Comparison of ENCODE assay signal across 26 cellular contexts in genomic region chr17:50204431-50204830, GRCh38. TPM values are rescaled to one million over a fixed set of nuclear protein-coding genes. Genes with fewer than 3 reads are reported as not detected.
A peak's percentile ranks its signal among the peaks of the same experiment; 100 is the strongest.
DNase-seq lines count a peak whose midpoint lies in the region; ATAC-seq and TF ChIP-seq lines count a peak whose summit lies in the region.
"Had no signal": no experiment of that assay in that cellular context is flagged by ENCODE, and none has a peak within 500 bp of the region (broad histone marks: within the 10 kb centered on the region; RNA-seq: fewer than 3 reads in every experiment).

No MANE protein-coding gene starts in this region.

- H3K4ac ChIP-seq in H9 (ENCODE audit: low read depth, low read length), result no peak overlapping the region

- no peak overlapping the region for H4K8ac ChIP-seq in H9 (replicated peaks; ENCODE audit: insufficient read length, low read depth, low read length)

- no peak overlapping the region for H3K18ac ChIP-seq in H9 (ENCODE audit: insufficient read length, low read depth, low read length)

- no peaks in the 10 kb centered on the region for H3K79me1 ChIP-seq in H9 (ENCODE audit: insufficient read depth, low read depth, low read length, poor library complexity, severe bottlenecking)

- H2BK15ac ChIP-seq in H9 (ENCODE audit: low read depth, low read length), result no peak overlapping the region

- peaks cover 19% of the 10 kb centered on the region for H3K4me1 Mint-ChIP-seq in activated naive CD4-positive, alpha-beta T cell treated with anti-CD3 and anti-CD28 coated beads, Interleukin-2, amount 10 ng/mL, durations not matched to agents 7 days and 5 days
- H3K4me1 Mint-ChIP-seq in H9, result peaks cover 50 to 69% of the 10 kb centered on the region in 2 experiments
- peaks cover 55% of the 10 kb centered on the region for H3K4me1 Mint-ChIP-seq in type B pancreatic cell (ENCODE audit: unreplicated experiment)

- H3K27ac ChIP-seq in vagina, result peak overlapping the region; percentile 97
- no peak overlapping the region for H3K27ac ChIP-seq in H9 (ENCODE audit: insufficient read length, low read depth, low read length)
- H3K27ac ChIP-seq: C4-2B, lower lobe of right lung, pancreas, right lobe of liver had no signal

- no peak overlapping the region for H2BK5ac ChIP-seq in H9 (ENCODE audit: insufficient read length, low read length)

- CTCF ChIA-PET in activated naive CD4-positive, alpha-beta T cell treated with anti-CD3 and anti-CD28 coated beads, Interleukin-2, amount 10 ng/mL, durations not matched to agents 7 days and 5 days (lab: Charles Lee), result interaction anchor here (1.2 to 7.2 kb wide), 6 partner anchors 14 to 113 kb away, joined by 3 to 217 read pairs (median 4); no protein-coding TSS in a partner anchor

- H3K4me1 ChIP-seq in vagina (peaks cover 73% of the 10 kb centered on the region), H9 (ENCODE audit: insufficient read depth, low read length) (peaks cover 13% of the 10 kb centered on the region)

- H3T11ph ChIP-seq in H9 (ENCODE audit: low read length), result no peak overlapping the region

- H3K9ac ChIP-seq in H9 (ENCODE audit: extremely low read depth, insufficient read length, low read length), result no peak overlapping the region

- no peak overlapping the region for H3K27ac Mint-ChIP-seq in activated naive CD4-positive, alpha-beta T cell treated with anti-CD3 and anti-CD28 coated beads, Interleukin-2, amount 10 ng/mL, durations not matched to agents 7 days and 5 days
- H3K27ac Mint-ChIP-seq in activated naive CD4-positive, alpha-beta T cell treated with anti-CD3 and anti-CD28 coated beads, Interleukin-2, amount 50 U/mL, for 72 hours, result no peak overlapping the region
- H3K27ac Mint-ChIP-seq in H9 (no peak overlapping the region), type B pancreatic cell (no peak overlapping the region)
- H3K27ac Mint-ChIP-seq: activated CD4-positive, alpha-beta T cell treated with anti-CD3 and anti-CD28 coated beads, Interleukin-2, amount 10 ng/mL, durations not matched to agents 24 days and 14 days; activated T-helper 2 cell treated with anti-CD3 and anti-CD28 coated beads, Interferon-gamma antibody, Interleukin-2, Interleukin-4, amounts not matched to agents 10 μg/mL and 5 μg/mL and 100 μg/mL, durations not matched to agents 14 hours and 24 hours and 36 hours; stimulated activated naive CD8-positive, alpha-beta T cell treated with anti-CD3 and anti-CD28 coated beads, Interleukin-15, amount 100 ng/mL, for 72 hours had no signal

- H3K9me3 Mint-ChIP-seq in activated naive CD4-positive, alpha-beta T cell treated with anti-CD3 and anti-CD28 coated beads, Interleukin-2, amount 10 ng/mL, durations not matched to agents 7 days and 5 days, result no peaks in the 10 kb centered on the region
- H3K9me3 Mint-ChIP-seq in activated naive CD4-positive, alpha-beta T cell treated with anti-CD3 and anti-CD28 coated beads, Interleukin-2, amount 50 U/mL, for 72 hours, result no peaks in the 10 kb centered on the region
- H3K9me3 Mint-ChIP-seq in H9 (no peaks in the 10 kb centered on the region; a peak in 2 of 5 replicates), type B pancreatic cell (no peaks in the 10 kb centered on the region)
- H3K9me3 Mint-ChIP-seq: activated CD4-positive, alpha-beta T cell treated with anti-CD3 and anti-CD28 coated beads, Interleukin-2, amount 10 ng/mL, durations not matched to agents 24 days and 14 days; activated T-helper 2 cell treated with anti-CD3 and anti-CD28 coated beads, Interferon-gamma antibody, Interleukin-2, Interleukin-4, amounts not matched to agents 10 μg/mL and 5 μg/mL and 100 μg/mL, durations not matched to agents 14 hours and 24 hours and 36 hours; stimulated activated naive CD8-positive, alpha-beta T cell treated with anti-CD3 and anti-CD28 coated beads, Interleukin-15, amount 100 ng/mL, for 72 hours had no signal

- TF ChIP-seq POLR2A in vagina (IDR thresholded peaks at IDR 0.05), result no peak

- H3K27me3 ChIP-seq in vagina (no peaks in the 10 kb centered on the region), H9 (ENCODE audit: insufficient read depth, low read length) (peaks cover 7% of the 10 kb centered on the region; the same call in 1 of the 2 replicates)
- H3K27me3 ChIP-seq: right lobe of liver had no signal

- no peak overlapping the region for H2BK12ac ChIP-seq in H9 (ENCODE audit: insufficient read length, low read depth, low read length)

- no peaks in the 10 kb centered on the region for H3K79me2 ChIP-seq in H9 (ENCODE audit: insufficient read depth, low read length)

- ATAC-seq in activated naive CD4-positive, alpha-beta T cell treated with anti-CD3 and anti-CD28 coated beads, Interleukin-2, amount 50 U/mL, for 72 hours, result no peak
- ATAC-seq in sciatic nerve, result no peak
- ATAC-seq: lower lobe of right lung; pancreas; right lobe of liver; stimulated activated naive CD8-positive, alpha-beta T cell treated with anti-CD3 and anti-CD28 coated beads, Interleukin-15, amount 100 ng/mL, for 72 hours had no signal

- no peak overlapping the region for H3K4me2 ChIP-seq in H9 (ENCODE audit: insufficient read depth, insufficient read length, low read length)

- H2BK20ac ChIP-seq in H9 (ENCODE audit: low read depth, low read length, poor library complexity, severe bottlenecking), result no peak overlapping the region

- no peaks in the 10 kb centered on the region for H3K36me3 ChIP-seq in vagina
- H3K36me3 ChIP-seq: lower lobe of right lung, pancreas, right lobe of liver had no signal

- H4K20me1 ChIP-seq in H9 (ENCODE audit: control insufficient read depth, insufficient read depth, insufficient read length), result no peaks in the 10 kb centered on the region

- no peak overlapping the region for H3K56ac ChIP-seq in H9 (ENCODE audit: insufficient read length, low read depth, low read length)

- H3K4me3 ChIP-seq in foreskin fibroblast (ENCODE audit: low read depth in 1 of 2, low read length in 2 of 2) (peak overlapping the region; percentile 30 to 41), vagina (no peak overlapping the region)
- H3K4me3 ChIP-seq: lower lobe of right lung, pancreas, right lobe of liver had no signal

- H3K14ac ChIP-seq in H9 (ENCODE audit: insufficient read depth, low read length), result no peak overlapping the region

- no peak overlapping the region for H2BK120ac ChIP-seq in H9 (ENCODE audit: low read depth, low read length, poor library complexity, severe bottlenecking)

- no peak overlapping the region for H2AFZ ChIP-seq in H9 (ENCODE audit: low read length)

- WGBS in H9 (ENCODE audit: extremely low coverage, insufficient read length, low lambda C conversion rate), result no CpG with 5 or more reads among the region's 3 CpGs

- H4K91ac ChIP-seq in H9 (ENCODE audit: insufficient read length, low read depth, low read length), result no peak overlapping the region

- intact Hi-C loops in sciatic nerve (cut with DNase I), result no loop called here
- intact Hi-C loops in vagina (cut with DNase I), result no loop called here

- no peaks in the 10 kb centered on the region for H3K36me3 Mint-ChIP-seq in activated naive CD4-positive, alpha-beta T cell treated with anti-CD3 and anti-CD28 coated beads, Interleukin-2, amount 10 ng/mL, durations not matched to agents 7 days and 5 days
- H3K36me3 Mint-ChIP-seq in activated naive CD4-positive, alpha-beta T cell treated with anti-CD3 and anti-CD28 coated beads, Interleukin-2, amount 50 U/mL, for 72 hours, result no peaks in the 10 kb centered on the region
- no peaks in the 10 kb centered on the region; a peak in 1 of 7 replicates for H3K36me3 Mint-ChIP-seq in H9 (ENCODE audit: insufficient read depth in 1 of 3, low read depth in 3 of 3)
- no peaks in the 10 kb centered on the region for H3K36me3 Mint-ChIP-seq in type B pancreatic cell
- H3K36me3 Mint-ChIP-seq: naive B cell had no signal

- no peak overlapping the region for H4K5ac ChIP-seq in H9 (ENCODE audit: insufficient read length, low read depth, low read length)

- H2AK5ac ChIP-seq in H9 (ENCODE audit: insufficient read length, low read length), result no peak overlapping the region

- TF ChIP-seq CTCF in foreskin fibroblast (IDR thresholded peaks at IDR 0.05; ENCODE audit: low read depth, low read length) (no peak), vagina (IDR thresholded peaks at IDR 0.05) (no peak), H9 (conservative IDR thresholded peaks at IDR 0.05) (no peak), type B pancreatic cell (conservative IDR thresholded peaks at IDR 0.05) (no peak)

- H3K9me3 ChIP-seq in vagina (no peaks in the 10 kb centered on the region), H9 (ENCODE audit: control insufficient read depth, low read depth, low read length) (no peaks in the 10 kb centered on the region)
- H3K9me3 ChIP-seq: lower lobe of right lung, pancreas, right lobe of liver had no signal

- peaks cover 100% of the 10 kb centered on the region for H3K27me3 Mint-ChIP-seq in activated naive CD4-positive, alpha-beta T cell treated with anti-CD3 and anti-CD28 coated beads, Interleukin-2, amount 10 ng/mL, durations not matched to agents 7 days and 5 days
- H3K27me3 Mint-ChIP-seq in H9 (ENCODE audit: low read depth) (peaks cover 62% of the 10 kb centered on the region), type B pancreatic cell (peaks cover 51% of the 10 kb centered on the region)

- H3K23me2 ChIP-seq in H9 (ENCODE audit: insufficient read length, low read depth, low read length, poor library complexity, severe bottlenecking), result peaks cover 18% of the 10 kb centered on the region

- DNase-seq in activated naive CD4-positive, alpha-beta T cell treated with anti-CD3 and anti-CD28 coated beads, Interleukin-2, amount 10 ng/mL, durations not matched to agents 7 days and 5 days, result peak; percentile 3
- DNase-seq in activated naive CD4-positive, alpha-beta T cell treated with anti-CD3 and anti-CD28 coated beads, Interleukin-2, amount 50 U/mL, for 72 hours (ENCODE audit: low spot score in 2 of 2), result no peak
- no peak for DNase-seq in foreskin fibroblast
- peak; percentile 47 for DNase-seq in sciatic nerve (ENCODE audit: low spot score)
- DNase-seq in vagina (ENCODE audit: extremely low spot score in 2 of 2), result no peak
- DNase-seq in H9, result no peak
- DNase-seq in effector CD8-positive, alpha-beta T cell (lab: John Stamatoyannopoulos, UW), result no peak
- no peak for DNase-seq in type B pancreatic cell (ENCODE audit: extremely low spot score, unreplicated experiment)
- DNase-seq: activated CD4-positive, alpha-beta T cell treated with anti-CD3 and anti-CD28 coated beads, Interleukin-2, amount 10 ng/mL, durations not matched to agents 24 days and 14 days; dermis blood vessel endothelial cell; DMS 273 treated with DMSO at 0.1 percent for 48 hours; islet precursor cell; lower lobe of right lung; naive B cell; NCI-H1436 treated with DMSO at 0.1 percent for 48 hours; NCI-H2171 treated with DMSO at 0.1 percent for 48 hours; NCI-H69; pancreas; right lobe of liver; stimulated activated CD4-positive, alpha-beta T cell treated with anti-CD3 and anti-CD28 coated beads, Interleukin-4, amount 100 ng/mL, for 1 hour; stimulated activated naive CD8-positive, alpha-beta T cell treated with anti-CD3 and anti-CD28 coated beads, Interleukin-15, amount 100 ng/mL, for 72 hours; SW 1271 had no signal

- H3K4me3 Mint-ChIP-seq in activated naive CD4-positive, alpha-beta T cell treated with anti-CD3 and anti-CD28 coated beads, Interleukin-2, amount 10 ng/mL, durations not matched to agents 7 days and 5 days, result no peak overlapping the region
- H3K4me3 Mint-ChIP-seq in H9 (no peak overlapping the region), type B pancreatic cell (no peak overlapping the region)
- H3K4me3 Mint-ChIP-seq: activated CD4-positive, alpha-beta T cell treated with anti-CD3 and anti-CD28 coated beads, Interleukin-2, amount 10 ng/mL, durations not matched to agents 24 days and 14 days; stimulated activated naive CD8-positive, alpha-beta T cell treated with anti-CD3 and anti-CD28 coated beads, Interleukin-15, amount 100 ng/mL, for 72 hours had no signal

- H3K23ac ChIP-seq in H9 (ENCODE audit: insufficient read length, low read depth, low read length), result no peak overlapping the region

RNA-seq across cellular contexts. Expression of gene COL1A1, which starts 3.0 kb away (rescaled TPM):
- 1 to 10 TPM in 1 of 2 donors, under 1 TPM in 1; 0.48 to 3.0 TPM for total RNA-seq in activated naive CD4-positive, alpha-beta T cell treated with anti-CD3 and anti-CD28 coated beads, Interleukin-2, amount 50 U/mL, for 72 hours
- total RNA-seq in sciatic nerve, result 262 TPM
- total RNA-seq in vagina, result 171 TPM
- 104 and 112 TPM in 2 replicates for total RNA-seq in H9 (2021)
- 31.0 and 201 TPM in 2 replicates for total RNA-seq in type B pancreatic cell (ENCODE audit: low replicate concordance)

RNA-seq across cellular contexts. Expression of gene SGCA, which starts 38.6 kb away (rescaled TPM):
- under 1 TPM; 0.31 to 0.41 TPM for total RNA-seq in activated naive CD4-positive, alpha-beta T cell treated with anti-CD3 and anti-CD28 coated beads, Interleukin-2, amount 50 U/mL, for 72 hours
- total RNA-seq in sciatic nerve (3.5 TPM), vagina (2.2 TPM), H9 (2021) (0.24 TPM in 1 of 2 replicates, not detected in the other), type B pancreatic cell (ENCODE audit: low replicate concordance) (0.72 TPM in 1 of 2 replicates, not detected in the other)
- total RNA-seq: bronchial epithelial cell, dermis blood vessel endothelial cell, frontal cortex had no signal

RNA-seq across cellular contexts. Expression of gene PPP1R9B, which starts 54.0 kb away (rescaled TPM):
- 100 to 1,000 TPM in 1 of 2 donors, 10 to 100 TPM in 1; 74.4 to 112 TPM for total RNA-seq in activated naive CD4-positive, alpha-beta T cell treated with anti-CD3 and anti-CD28 coated beads, Interleukin-2, amount 50 U/mL, for 72 hours
- total RNA-seq in sciatic nerve (58.8 TPM), vagina (37.6 TPM), H9 (2021) (23.0 and 25.8 TPM in 2 replicates), type B pancreatic cell (ENCODE audit: low replicate concordance) (45.6 and 51.5 TPM in 2 replicates)

Comparison
In these comparisons a context has a peak if more than half of its experiments do, and no peak if none do; other contexts are left out.
1. DNase-seq: peak in activated naive CD4-positive, alpha-beta T cell treated with anti-CD3 and anti-CD28 coated beads, Interleukin-2, amount 10 ng/mL, durations not matched to agents 7 days and 5 days (single experiment) and sciatic nerve (single experiment); none in activated naive CD4-positive, alpha-beta T cell treated with anti-CD3 and anti-CD28 coated beads, Interleukin-2, amount 50 U/mL, for 72 hours (0 of 2), foreskin fibroblast (0 of 2), vagina (0 of 2), H9 (single experiment), effector CD8-positive, alpha-beta T cell (single experiment) and type B pancreatic cell (single experiment).
2. H3K4me3 ChIP-seq: peak in foreskin fibroblast (2 of 2); none in vagina (0 of 2).